Comparison of ENCODE assay signal across 11 cellular contexts in genomic region chr1:91513160-91513559, GRCh38. TPM values are rescaled to one million over a fixed set of nuclear protein-coding genes. Genes with fewer than 3 reads are reported as not detected.
A peak's percentile ranks its signal among the peaks of the same experiment; 100 is the strongest.
DNase-seq lines count a peak whose midpoint lies in the region; ATAC-seq and TF ChIP-seq lines count a peak whose summit lies in the region.
"Had no signal": no experiment of that assay in that cellular context is flagged by ENCODE, and none has a peak within 500 bp of the region (broad histone marks: within the 10 kb centered on the region; RNA-seq: fewer than 3 reads in every experiment).

No MANE protein-coding gene starts in this region.

- TF ChIP-seq CTCF in RWPE1 (conservative IDR thresholded peaks at IDR 0.05; ENCODE audit: low read depth) (peak; percentile 28; the same call in 1 of the 2 replicates), fibroblast of mammary gland (conservative IDR thresholded peaks at IDR 0.05; ENCODE audit: control insufficient read depth, insufficient read depth, low read depth, low read length) (peak; percentile 41), ovary (IDR thresholded peaks at IDR 0.05) (peak in 2 of 3 donors; percentile 50 to 75)

- H3K4me1 ChIP-seq in CD4-positive, CD25-positive, alpha-beta regulatory T cell (ENCODE audit: control insufficient read depth, insufficient read depth, low read length, poor library complexity, severe bottlenecking), result peaks cover 3% of the 10 kb centered on the region
- H3K4me1 ChIP-seq in ovary (ENCODE audit: insufficient read depth), result no peaks in the 10 kb centered on the region

- intact Hi-C loops in ovary (cut with DNase I), result loop anchor here (2.0 to 5.0 kb wide), 2 partner anchors 414 kb away; no protein-coding TSS in a partner anchor

- peaks cover 8% of the 10 kb centered on the region for H3K36me3 ChIP-seq in CD4-positive, CD25-positive, alpha-beta regulatory T cell (ENCODE audit: control insufficient read depth, insufficient read depth, low read length)
- H3K36me3 ChIP-seq in ovary, result no peaks in the 10 kb centered on the region

- H3K9me3 Mint-ChIP-seq in CD4-positive, CD25-positive, alpha-beta regulatory T cell, result peaks cover 0 to 1% (median 0%) of the 10 kb centered on the region in 7 donors
- H3K9me3 Mint-ChIP-seq: IgD-negative memory B cell, T-cell had no signal

- 19 to 28% (median 27%) methylated on average over 2 of the region's 2 CpGs for WGBS in ovary, 3 donors

- no peak for TF ChIP-seq EP300 in ovary (IDR thresholded peaks at IDR 0.05)

- no peaks in the 10 kb centered on the region for H3K27me3 Mint-ChIP-seq in CD4-positive, CD25-positive, alpha-beta regulatory T cell
- H3K27me3 Mint-ChIP-seq: IgD-negative memory B cell, T-cell had no signal

- no peak for TF ChIP-seq POLR2A in ovary (IDR thresholded peaks at IDR 0.05)

- H3K9me3 ChIP-seq in CD4-positive, CD25-positive, alpha-beta regulatory T cell (ENCODE audit: control insufficient read depth in 2 of 2, low read length in 2 of 2), result no peaks in the 10 kb centered on the region
- H3K9me3 ChIP-seq in ovary, result no peaks in the 10 kb centered on the region

- H3K36me3 Mint-ChIP-seq in CD4-positive, CD25-positive, alpha-beta regulatory T cell, result peaks cover 34% of the 10 kb centered on the region

- CTCF ChIA-PET in RWPE1 (lab: Yijun Ruan, JAX), result interaction anchor here (0.6 to 1.8 kb wide), 4 partner anchors 11 to 1508 kb away, joined by 3 to 15 read pairs (median 4); no protein-coding TSS in a partner anchor

- H3K4me3 ChIP-seq in CD4-positive, CD25-positive, alpha-beta regulatory T cell (ENCODE audit: low read depth, low read length), result no peak overlapping the region
- H3K4me3 ChIP-seq in fibroblast of mammary gland (ENCODE audit: control insufficient read depth, low read depth, low read length) (no peak overlapping the region), ovary (no peak overlapping the region)

- H3K27ac Mint-ChIP-seq in CD4-positive, CD25-positive, alpha-beta regulatory T cell, result no peak overlapping the region
- H3K27ac Mint-ChIP-seq: IgD-negative memory B cell, T-cell had no signal

- no peak overlapping the region for H3K27ac ChIP-seq in CD4-positive, CD25-positive, alpha-beta regulatory T cell (ENCODE audit: insufficient read depth, low read length, poor library complexity, severe bottlenecking)
- no peak overlapping the region for H3K27ac ChIP-seq in RWPE1
- no peak overlapping the region for H3K27ac ChIP-seq in ovary

- peaks cover 9 to 28% (median 15%) of the 10 kb centered on the region in 4 donors for H3K4me1 Mint-ChIP-seq in CD4-positive, CD25-positive, alpha-beta regulatory T cell
- H3K4me1 Mint-ChIP-seq: IgD-negative memory B cell had no signal

- DNase-seq in CD4-positive, CD25-positive, alpha-beta regulatory T cell, result peak in 2 of 3 donors; percentile 22 to 47
- DNase-seq in RWPE1 (ENCODE audit: low spot score) (no peak), fibroblast of mammary gland (ENCODE audit: low read depth) (peak; percentile 58), ovary (no peak)
- no peak for DNase-seq in stimulated activated CD4-positive, alpha-beta T cell treated with anti-CD3 and anti-CD28 coated beads, Interleukin-15, amount 100 ng/mL, for 24 hours
- DNase-seq: T-cell had no signal

- POLR2A ChIA-PET in RWPE1 (lab: Yijun Ruan, JAX; ENCODE audit: low non-redundant PET), result interaction anchor here (0.5 kb wide), 1 partner anchor 367 kb away, joined by 3 read pairs; no protein-coding TSS in a partner anchor

- H3K27me3 ChIP-seq in CD4-positive, CD25-positive, alpha-beta regulatory T cell (ENCODE audit: control insufficient read depth, insufficient read depth, low read length), result no peaks in the 10 kb centered on the region
- H3K27me3 ChIP-seq in ovary, result no peaks in the 10 kb centered on the region

- no peak overlapping the region for H3K4me3 Mint-ChIP-seq in CD4-positive, CD25-positive, alpha-beta regulatory T cell
- H3K4me3 Mint-ChIP-seq: IgD-negative memory B cell, T-cell had no signal

- ATAC-seq in CD4-positive, CD25-positive, alpha-beta regulatory T cell (ENCODE audit: low read depth in 2 of 2), result no peak
- ATAC-seq in HG02870 (IDR thresholded peaks at IDR 0.05; ENCODE audit: unreplicated experiment) (no peak), HG03571 (IDR thresholded peaks at IDR 0.05; ENCODE audit: unreplicated experiment) (no peak)
- no peak for ATAC-seq in activated CD4-positive, CD25-positive, alpha-beta regulatory T cell treated with anti-CD3 and anti-CD28 coated beads, Interleukin-2, amount 50 U/mL, for 24 hours
- ATAC-seq: left lobe of liver, T-cell had no signal

RNA-seq across cellular contexts. Expression of gene CDC7, which starts 12.5 kb away (rescaled TPM):
- 6.2 TPM for total RNA-seq in CD4-positive, CD25-positive, alpha-beta regulatory T cell
- 1 to 10 TPM; 3.9 to 7.9 (median 5.4) TPM for polyA plus RNA-seq in CD4-positive, CD25-positive, alpha-beta regulatory T cell
- total RNA-seq in ovary, result 1 to 10 TPM; 1.2 to 5.5 (median 2.9) TPM
- polyA plus RNA-seq in ovary, result 1 to 10 TPM; 1.4 to 4.9 TPM

Comparison
In these comparisons a context has a peak if more than half of its experiments do, and no peak if none do; other contexts are left out.
1. DNase-seq: peak in CD4-positive, CD25-positive, alpha-beta regulatory T cell (2 of 3) and fibroblast of mammary gland (single experiment); none in RWPE1 (single experiment), ovary (0 of 5) and stimulated activated CD4-positive, alpha-beta T cell treated with anti-CD3 and anti-CD28 coated beads, Interleukin-15, amount 100 ng/mL, for 24 hours (single experiment).
2. Peak in every context shown above with its lines, with median percentiles within 50 percentile points of each other: CTCF ChIP-seq.